ENCODE assay signal across 8 cellular contexts in the genomic region with DNA sequence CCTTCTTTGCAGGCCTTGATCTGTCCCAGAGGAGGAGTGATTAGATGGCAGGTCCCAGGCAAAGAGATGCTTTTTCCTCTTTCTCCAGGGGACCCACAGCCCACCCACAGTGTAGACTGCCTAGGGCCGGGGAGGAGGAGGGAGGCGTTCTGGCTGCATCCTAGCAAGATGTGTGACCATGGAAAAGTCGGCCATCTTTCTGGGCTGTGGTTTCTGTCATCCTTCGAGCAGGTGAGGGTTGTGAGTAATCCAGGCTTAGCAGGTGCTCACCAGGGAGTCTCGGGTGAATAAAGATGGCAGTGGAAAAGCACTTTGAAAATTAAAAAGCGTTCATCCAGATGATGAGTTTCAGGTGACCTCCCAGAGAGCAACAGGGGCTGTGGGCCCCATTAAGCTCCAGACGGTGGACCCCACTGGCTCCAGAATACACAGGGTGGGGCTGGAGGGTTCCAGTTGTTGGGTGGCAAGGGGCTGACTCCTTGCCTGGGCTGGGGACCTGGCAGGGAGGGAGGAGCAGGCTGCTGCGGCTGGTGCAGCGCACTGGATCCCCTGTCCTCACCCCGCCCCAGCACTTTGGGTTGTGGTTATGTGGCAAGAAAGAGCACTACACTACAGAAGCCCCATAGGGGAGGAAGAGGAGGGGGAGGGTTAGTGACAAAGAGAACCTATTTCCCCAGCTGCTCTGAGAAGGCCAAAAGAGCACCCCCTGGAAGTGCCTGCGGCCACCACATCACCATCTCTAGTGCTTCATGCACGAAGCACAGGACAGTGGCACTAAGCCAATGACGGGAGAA. TPM values are rescaled to one million over a fixed set of nuclear protein-coding genes. Genes with fewer than 3 reads are reported as not detected.
A peak's percentile ranks its signal among the peaks of the same experiment; 100 is the strongest.
DNase-seq lines count a peak whose midpoint lies in the region; ATAC-seq and TF ChIP-seq lines count a peak whose summit lies in the region.

No MANE protein-coding gene starts in this region.

- H3K9me3 ChIP-seq in aorta (ENCODE audit: control insufficient read depth, low read length) (no peaks in the 10 kb centered on the region), breast epithelium (no peaks in the 10 kb centered on the region)

- no peak for TF ChIP-seq POLR2A in breast epithelium (IDR thresholded peaks at IDR 0.05)

- H3K27ac ChIP-seq in aorta (ENCODE audit: low read depth in 1 of 2, low read length in 2 of 2) (no peak overlapping the region), breast epithelium (peak overlapping the region in 1 of 2 donors; percentile 72)

- H3K4me1 ChIP-seq in aorta (ENCODE audit: control insufficient read depth in 1 of 2, insufficient read depth in 2 of 2, low read length in 2 of 2) (no peaks in the 10 kb centered on the region), breast epithelium (no peaks in the 10 kb centered on the region)

- no peaks in the 10 kb centered on the region for H3K9me3 Mint-ChIP-seq in activated naive CD4-positive, alpha-beta T cell treated with anti-CD3 and anti-CD28 coated beads, Interleukin-2, amount 50 U/mL, for 72 hours

- peak overlapping the region; percentile 74 to 85 for H3K27ac Mint-ChIP-seq in activated naive CD4-positive, alpha-beta T cell treated with anti-CD3 and anti-CD28 coated beads, Interleukin-2, amount 50 U/mL, for 72 hours

- DNase-seq in SIG-M5 (lab: John Stamatoyannopoulos, UW) (peak; percentile 55), HPDE6-E6E7 (ENCODE audit: extremely low spot score) (no peak), aorta (no peak), breast epithelium (ENCODE audit: low spot score in 2 of 2) (no peak)
- peak; percentile 57 to 78 for DNase-seq in activated naive CD4-positive, alpha-beta T cell treated with anti-CD3 and anti-CD28 coated beads, Interleukin-2, amount 50 U/mL, for 72 hours (ENCODE audit: low spot score in 2 of 2)
- peak; percentile 41 for DNase-seq in stimulated activated CD8-positive, alpha-beta memory T cell treated with anti-CD3 and anti-CD28 coated beads, Interleukin-12 subunit alpha, Interleukin-12 subunit beta, amount 100 ng/mL, for 1 hour (ENCODE audit: low read depth)

- H3K36me3 ChIP-seq in aorta (ENCODE audit: control insufficient read depth in 1 of 2, insufficient read depth in 2 of 2, low read length in 1 of 2) (no peaks in the 10 kb centered on the region), breast epithelium (no peaks in the 10 kb centered on the region)

- H3K4me3 ChIP-seq in aorta (ENCODE audit: low read length in 2 of 2) = no peak overlapping the region
- H3K4me3 ChIP-seq in breast epithelium = no peak overlapping the region

- H3K36me3 Mint-ChIP-seq in activated naive CD4-positive, alpha-beta T cell treated with anti-CD3 and anti-CD28 coated beads, Interleukin-2, amount 50 U/mL, for 72 hours = no peaks in the 10 kb centered on the region

- intact Hi-C loops in aorta (cut with DNase I) = no loop called here
- intact Hi-C loops in breast epithelium (cut with DNase I; ENCODE audit: low total_unique reads) = no loop called here

- 75 to 80% methylated on average over 13 of the region's 13 CpGs for WGBS in aorta, 2 donors

- H3K27me3 ChIP-seq in aorta (ENCODE audit: control insufficient read depth in 1 of 2, insufficient read depth in 2 of 2, low read length in 1 of 2) (no peaks in the 10 kb centered on the region), breast epithelium (peaks cover 0 to 14% of the 10 kb centered on the region in 2 donors)

- no peak for TF ChIP-seq CTCF in breast epithelium (IDR thresholded peaks at IDR 0.05)

- ATAC-seq in GM18520 (IDR thresholded peaks at IDR 0.05; ENCODE audit: unreplicated experiment) (peak; percentile 31), HG02885 (IDR thresholded peaks at IDR 0.05; ENCODE audit: poor library complexity, unreplicated experiment) (peak; percentile 44), aorta (ENCODE audit: low FRiP score) (no peak)
- peak; percentile 63 to 66 for ATAC-seq in activated naive CD4-positive, alpha-beta T cell treated with anti-CD3 and anti-CD28 coated beads, Interleukin-2, amount 50 U/mL, for 72 hours

RNA-seq across cellular contexts. Expression of a gene that starts 23.7 kb away (rescaled TPM):
- total RNA-seq in activated naive CD4-positive, alpha-beta T cell treated with anti-CD3 and anti-CD28 coated beads, Interleukin-2, amount 50 U/mL, for 72 hours = 10 to 100 TPM; 21.6 to 25.4 TPM
- total RNA-seq in aorta (10 to 100 TPM; 14.5 to 20.8 TPM), breast epithelium (10 to 100 TPM in 1 of 3 donors, 1 to 10 TPM in 2; 5.3 to 10.7 (median 9.2) TPM)
- 1 to 10 TPM; 3.6 to 4.5 TPM for polyA plus RNA-seq in aorta

Comparison
In these comparisons a context has a peak if more than half of its experiments do, and no peak if none do; other contexts are left out.
1. DNase-seq: peak in SIG-M5 (single experiment), activated naive CD4-positive, alpha-beta T cell treated with anti-CD3 and anti-CD28 coated beads, Interleukin-2, amount 50 U/mL, for 72 hours (2 of 2) and stimulated activated CD8-positive, alpha-beta memory T cell treated with anti-CD3 and anti-CD28 coated beads, Interleukin-12 subunit alpha, Interleukin-12 subunit beta, amount 100 ng/mL, for 1 hour (single experiment); none in HPDE6-E6E7 (single experiment), aorta (0 of 2) and breast epithelium (0 of 2).